ENCODE assay signal across 11 cellular contexts in the genomic region with DNA sequence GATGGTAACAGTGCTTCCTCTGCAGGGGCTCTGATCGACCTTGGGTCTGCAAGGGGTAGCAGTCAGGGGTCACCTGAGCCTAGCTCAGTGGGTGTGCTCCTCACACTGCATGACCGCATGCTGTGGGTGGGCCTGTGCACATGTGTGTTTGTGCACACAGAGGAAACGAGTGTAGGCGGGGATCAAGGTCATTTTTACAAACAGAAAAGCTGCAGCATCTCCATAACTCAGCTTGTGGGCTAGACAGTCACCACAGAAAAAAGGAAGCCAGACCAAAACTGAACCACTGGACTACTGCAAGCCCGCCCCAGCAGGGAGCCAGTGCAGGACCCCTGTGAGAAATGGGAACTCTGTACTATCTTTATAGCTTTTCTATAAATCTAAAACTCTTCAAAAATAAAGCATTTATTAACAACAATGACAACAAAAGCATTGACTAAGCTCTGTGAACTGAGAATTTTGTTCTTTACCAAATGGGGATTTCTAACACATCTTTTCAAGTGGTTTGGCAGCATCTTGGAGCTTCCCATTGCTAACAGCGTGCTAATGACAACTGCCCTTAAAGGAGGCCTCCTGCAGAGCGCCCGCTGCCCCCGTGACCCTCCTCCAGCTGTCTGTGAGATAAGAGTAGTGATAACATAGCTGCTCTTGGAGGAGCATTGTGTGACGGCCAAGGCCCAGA.
DNase-seq lines count a peak whose midpoint lies in the region; ATAC-seq, FAIRE-seq and TF ChIP-seq lines count a peak whose summit lies in the region.
"Had no signal": no experiment of that assay in that cellular context is flagged by ENCODE, and none has a peak within 500 bp of the region (broad histone marks: within the 10 kb centered on the region; RNA-seq: fewer than 3 reads in every experiment).

No MANE protein-coding gene starts in this region.

- H3K27ac ChIP-seq in HL-60 (replicated peaks) (0 out of 2 replicates have a peak overlapping the region, but pooled peaks have one; percentile 33), RWPE1 (no peak overlapping the region)
- H3K27ac ChIP-seq: cardiac muscle cell had no signal

- peak; percentile 45 for ATAC-seq in GM18517 (IDR thresholded peaks at IDR 0.05; ENCODE audit: unreplicated experiment)
- peak; percentile 26 for ATAC-seq in GM21619 (IDR thresholded peaks at IDR 0.05; ENCODE audit: unreplicated experiment)

- no peak overlapping the region for H3K4me3 ChIP-seq in HL-60 (replicated peaks; ENCODE audit: insufficient read depth, low read length)
- H3K4me3 ChIP-seq: cardiac muscle cell had no signal

- TF ChIP-seq CTCF in HL-60 (IDR thresholded peaks at IDR 0.05; ENCODE audit: insufficient read depth, low read length) = no peak
- no peak for TF ChIP-seq CTCF in RWPE1 (conservative IDR thresholded peaks at IDR 0.05; ENCODE audit: low read depth)

- POLR2A ChIA-PET in RWPE1 (lab: Yijun Ruan, JAX; ENCODE audit: low non-redundant PET) = no interaction called here

- no peak for FAIRE-seq in urothelium cell line (lab: Jason Lieb, UNC)
- FAIRE-seq: keratinocyte had no signal

- DNase-seq in HL-60 (ENCODE audit: low read depth in 1 of 2, low spot score in 1 of 2) = peak in 1 of 2 experiments; percentile 72
- DNase-seq in iPS-NIHi7 (ENCODE audit: extremely low spot score) = peak; percentile 31
- no peak for DNase-seq in RWPE1 (ENCODE audit: low spot score)
- no peak for DNase-seq in HPDE6-E6E7 (ENCODE audit: extremely low spot score)
- DNase-seq in DMS79 (lab: John Stamatoyannopoulos, UW) = no peak
- no peak for DNase-seq in urothelium cell line (ENCODE audit: low spot score)
- DNase-seq: NCI-H1048 had no signal

- no peaks in the 10 kb centered on the region for H3K27me3 ChIP-seq in HL-60 (ENCODE audit: insufficient read depth, poor library complexity, severe bottlenecking)
- H3K27me3 ChIP-seq: cardiac muscle cell had no signal

- CTCF ChIA-PET in RWPE1 (lab: Yijun Ruan, JAX) = interaction anchor here (1.6 to 5.4 kb wide), 2 partner anchors 14 to 250 kb away, joined by 6 to 20 read pairs; no protein-coding TSS in a partner anchor
